In the genomic region with DNA sequence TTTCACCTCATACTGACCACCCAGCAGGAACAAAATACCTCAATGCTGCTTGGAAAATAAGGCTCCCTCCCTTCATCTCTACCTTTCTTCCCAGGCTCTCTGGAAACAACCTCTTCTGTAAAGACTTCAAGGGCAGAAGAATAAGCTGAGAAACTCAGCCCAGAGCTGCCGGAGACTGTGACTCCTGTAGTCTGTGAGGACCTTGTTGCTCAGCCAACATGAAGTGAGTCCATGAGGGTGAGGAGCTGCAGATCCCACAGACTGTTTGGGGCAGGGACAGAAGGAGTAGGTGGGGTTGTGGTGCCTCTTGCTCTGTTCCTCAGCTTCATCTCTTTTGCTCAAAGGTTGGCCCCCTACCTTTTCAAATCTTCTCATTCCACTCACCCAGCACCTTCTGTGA, we compare ENCODE assay signal across 18 cellular contexts. TPM values are rescaled to one million over a fixed set of nuclear protein-coding genes. Genes with fewer than 3 reads are reported as not detected.
DNase-seq lines count a peak whose midpoint lies in the region; ATAC-seq and TF ChIP-seq lines count a peak whose summit lies in the region.
"Had no signal": no experiment of that assay in that cellular context is flagged by ENCODE, and none has a peak within 500 bp of the region (broad histone marks: within the 10 kb centered on the region; RNA-seq: fewer than 3 reads in every experiment).

No MANE protein-coding gene starts in this region.

- peaks cover 7% of the 10 kb centered on the region for H3K4me1 Mint-ChIP-seq in activated T-helper 17 cell treated with anti-CD3 and anti-CD28 coated beads, Interleukin-2, amount 50 U/mL, for 72 hours
- H3K4me1 Mint-ChIP-seq in CD4-positive, alpha-beta T cell (ENCODE audit: low read depth): peaks cover 37% of the 10 kb centered on the region
- H3K4me1 Mint-ChIP-seq: GM23338 had no signal

- no peak overlapping the region for H3K4me3 Mint-ChIP-seq in activated T-helper 17 cell treated with anti-CD3 and anti-CD28 coated beads, Interleukin-2, amount 50 U/mL, for 72 hours
- no peak overlapping the region for H3K4me3 Mint-ChIP-seq in CD4-positive, alpha-beta T cell
- H3K4me3 Mint-ChIP-seq: CD8-positive, alpha-beta memory T cell; GM23338 had no signal

- CTCF ChIA-PET in CD4-positive, alpha-beta T cell (lab: Charles Lee): no interaction called here

- H2AFZ ChIP-seq in smooth muscle cell (ENCODE audit: low read depth): no peak overlapping the region
- H2AFZ ChIP-seq: GM23338 had no signal

- no peaks in the 10 kb centered on the region for H3K36me3 Mint-ChIP-seq in activated T-helper 17 cell treated with anti-CD3 and anti-CD28 coated beads, Interleukin-2, amount 50 U/mL, for 72 hours (ENCODE audit: low read depth)
- no peaks in the 10 kb centered on the region for H3K36me3 Mint-ChIP-seq in CD4-positive, alpha-beta T cell (ENCODE audit: low read depth)
- H3K36me3 Mint-ChIP-seq: CD8-positive, alpha-beta memory T cell had no signal

- intact Hi-C loops in posterior vena cava (cut with DNase I) (no loop called here), sciatic nerve (cut with DNase I) (no loop called here)
- intact Hi-C loops in CD4-positive, alpha-beta T cell (cut with DNase I, micrococcal nuclease): loop anchor here in 1 of 2 experiments (10.0 kb wide), 1 partner anchor 210 kb away; no protein-coding TSS in a partner anchor

- TF ChIP-seq CTCF in CD4-positive, alpha-beta T cell (IDR thresholded peaks at IDR 0.05): no peak
- no peak for TF ChIP-seq CTCF in smooth muscle cell (IDR thresholded peaks at IDR 0.05; ENCODE audit: borderline replicate concordance, insufficient read depth, poor library complexity, severe bottlenecking)

- H4K20me1 ChIP-seq in smooth muscle cell (ENCODE audit: low read depth): no peaks in the 10 kb centered on the region
- H4K20me1 ChIP-seq: BLaER1 had no signal

- H3K79me2 ChIP-seq in smooth muscle cell (ENCODE audit: low read depth): no peaks in the 10 kb centered on the region

- no peaks in the 10 kb centered on the region for H3K9me3 ChIP-seq in CD4-positive, alpha-beta T cell (ENCODE audit: control insufficient read depth, low read length)
- H3K9me3 ChIP-seq in smooth muscle cell (replicated peaks; ENCODE audit: low read depth): no peaks in the 10 kb centered on the region
- H3K9me3 ChIP-seq: BLaER1, Caco-2 had no signal

- H3K9me3 Mint-ChIP-seq in activated T-helper 17 cell treated with anti-CD3 and anti-CD28 coated beads, Interleukin-2, amount 50 U/mL, for 72 hours: peaks cover 4% of the 10 kb centered on the region
- H3K9me3 Mint-ChIP-seq in CD4-positive, alpha-beta T cell: no peaks in the 10 kb centered on the region
- H3K9me3 Mint-ChIP-seq: CD8-positive, alpha-beta memory T cell had no signal

- H3K27ac ChIP-seq in CD4-positive, alpha-beta T cell (ENCODE audit: low read depth, low read length): no peak overlapping the region
- no peak overlapping the region for H3K27ac ChIP-seq in smooth muscle cell (ENCODE audit: low read depth)
- H3K27ac ChIP-seq: BLaER1, HL-60 had no signal

- H3K27me3 ChIP-seq in CD4-positive, alpha-beta T cell (ENCODE audit: control insufficient read depth, insufficient read depth, low read length): no peaks in the 10 kb centered on the region
- H3K27me3 ChIP-seq in smooth muscle cell (ENCODE audit: low read depth): no peaks in the 10 kb centered on the region
- H3K27me3 ChIP-seq: BLaER1 had no signal

- H3K27ac Mint-ChIP-seq in activated T-helper 17 cell treated with anti-CD3 and anti-CD28 coated beads, Interleukin-2, amount 50 U/mL, for 72 hours: peak overlapping the region; percentile 29
- no peak overlapping the region for H3K27ac Mint-ChIP-seq in CD4-positive, alpha-beta T cell
- H3K27ac Mint-ChIP-seq: CD8-positive, alpha-beta memory T cell; GM23338 had no signal

- H3K4me1 ChIP-seq in smooth muscle cell (ENCODE audit: low read depth): no peaks in the 10 kb centered on the region
- H3K4me1 ChIP-seq: Caco-2 had no signal

- no peak for ATAC-seq in activated T-helper 17 cell treated with anti-CD3 and anti-CD28 coated beads, Interleukin-2, amount 50 U/mL, for 72 hours (replicated peaks)
- ATAC-seq in left lobe of liver: no peak
- ATAC-seq in CD4-positive, alpha-beta T cell (ENCODE audit: poor library complexity): no peak
- no peak for ATAC-seq in sciatic nerve

- whole genome bisulfite sequencing in smooth muscle cell (ENCODE audit: low lambda C conversion rate): 85% methylated on average over 1 of the region's 1 CpG

- peak; percentile 15 for DNase-seq in activated CD8-positive, alpha-beta memory T cell treated with anti-CD3 and anti-CD28 coated beads for 24 hours
- no peak for DNase-seq in activated CD8-positive, alpha-beta memory T cell treated with anti-CD3 and anti-CD28 coated beads, Interleukin-2, amount 50 U/mL, for 4 hours
- peak; percentile 29 for DNase-seq in left lobe of liver (ENCODE audit: low spot score)
- peak; percentile 36 for DNase-seq in posterior vena cava (ENCODE audit: low spot score)
- no peak for DNase-seq in CD4-positive, alpha-beta T cell
- DNase-seq in sciatic nerve (ENCODE audit: low spot score): no peak
- DNase-seq in smooth muscle cell (lab: John Stamatoyannopoulos, UW; ENCODE audit: unreplicated experiment): no peak
- DNase-seq: 8988T; CD8-positive, alpha-beta memory T cell; HCEC 1CT; IMR-90 had no signal

- H3K9ac ChIP-seq in smooth muscle cell (ENCODE audit: low read depth): no peak overlapping the region
- H3K9ac ChIP-seq: BLaER1 had no signal

- peaks cover 2% of the 10 kb centered on the region for H3K27me3 Mint-ChIP-seq in activated T-helper 17 cell treated with anti-CD3 and anti-CD28 coated beads, Interleukin-2, amount 50 U/mL, for 72 hours
- no peaks in the 10 kb centered on the region for H3K27me3 Mint-ChIP-seq in CD4-positive, alpha-beta T cell

- no peaks in the 10 kb centered on the region for H3K36me3 ChIP-seq in smooth muscle cell (ENCODE audit: low read depth)
- H3K36me3 ChIP-seq: BLaER1 had no signal

- H3K4me3 ChIP-seq in smooth muscle cell: no peak overlapping the region
- H3K4me3 ChIP-seq: BLaER1, GM23338 had no signal

- H3F3A ChIP-seq in smooth muscle cell (ENCODE audit: low read depth): no peaks in the 10 kb centered on the region

- no peak overlapping the region for H3K4me2 ChIP-seq in smooth muscle cell
- H3K4me2 ChIP-seq: GM23338 had no signal

- POLR2A ChIA-PET in CD4-positive, alpha-beta T cell (lab: Charles Lee): no interaction called here

RNA-seq across cellular contexts. Expression of a gene that starts 7.8 kb away (rescaled TPM):
- not detected for total RNA-seq in activated T-helper 17 cell treated with anti-CD3 and anti-CD28 coated beads, Interleukin-2, amount 50 U/mL, for 72 hours
- total RNA-seq in left lobe of liver (1.4 TPM), posterior vena cava (10 to 100 TPM in 1 of 2 donors, 1 to 10 TPM in 1; 6.2 to 11.7 TPM), sciatic nerve (5.3 TPM), smooth muscle cell (not detected in 2 replicates)
- total RNA-seq in CD4-positive, alpha-beta T cell: 1 to 10 TPM; 1.5 TPM
- polyA plus RNA-seq in smooth muscle cell: not detected in 2 replicates
- total RNA-seq: A673; Caco-2; CD8-positive, alpha-beta memory T cell; GM23338; IMR-90 had no signal
- polyA plus RNA-seq: AG04450; CD8-positive, alpha-beta memory T cell; GM23338; IMR-90 had no signal

RNA-seq across cellular contexts. Expression of a gene that starts 24.2 kb away (rescaled TPM):
- not detected for total RNA-seq in activated T-helper 17 cell treated with anti-CD3 and anti-CD28 coated beads, Interleukin-2, amount 50 U/mL, for 72 hours
- total RNA-seq in left lobe of liver: 1.7 TPM
- 10 to 100 TPM in 1 of 2 donors, 1 to 10 TPM in 1; 7.3 to 12.9 TPM for total RNA-seq in posterior vena cava
- 1 to 10 TPM; 1.3 to 1.5 TPM for total RNA-seq in CD4-positive, alpha-beta T cell
- total RNA-seq in sciatic nerve: 12.9 TPM
- total RNA-seq in smooth muscle cell: not detected in 2 replicates
- not detected in 2 replicates for polyA plus RNA-seq in smooth muscle cell
- total RNA-seq: A673, Caco-2, GM23338, IMR-90 had no signal
- polyA plus RNA-seq: AG04450; CD8-positive, alpha-beta memory T cell; GM23338; IMR-90 had no signal

RNA-seq across cellular contexts. Expression of a gene that starts 33.8 kb away (rescaled TPM):
- total RNA-seq in activated T-helper 17 cell treated with anti-CD3 and anti-CD28 coated beads, Interleukin-2, amount 50 U/mL, for 72 hours: not detected
- not detected for total RNA-seq in left lobe of liver
- total RNA-seq in posterior vena cava: under 1 TPM in 1 of 2 donors, not detected in 1; 0.57 TPM
- under 1 TPM; 0.47 to 0.52 TPM for total RNA-seq in CD4-positive, alpha-beta T cell
- 2.1 TPM for total RNA-seq in sciatic nerve
- total RNA-seq in smooth muscle cell: not detected in 2 replicates
- not detected in 2 replicates for polyA plus RNA-seq in smooth muscle cell
- total RNA-seq: A673; Caco-2; CD8-positive, alpha-beta memory T cell; GM23338; IMR-90 had no signal
- polyA plus RNA-seq: AG04450; CD8-positive, alpha-beta memory T cell; GM23338; IMR-90 had no signal

RNA-seq across cellular contexts. Expression of a gene that starts 48.1 kb away (rescaled TPM):
- not detected for total RNA-seq in activated T-helper 17 cell treated with anti-CD3 and anti-CD28 coated beads, Interleukin-2, amount 50 U/mL, for 72 hours
- total RNA-seq in left lobe of liver (8.7 TPM), posterior vena cava (10 to 100 TPM; 14.9 to 22.5 TPM), sciatic nerve (24.1 TPM), smooth muscle cell (not detected in 2 replicates)
- not detected for total RNA-seq in CD4-positive, alpha-beta T cell
- not detected in 2 replicates for polyA plus RNA-seq in smooth muscle cell
- total RNA-seq: A673, Caco-2, GM23338, IMR-90 had no signal
- polyA plus RNA-seq: AG04450; CD8-positive, alpha-beta memory T cell; GM23338; IMR-90 had no signal

RNA-seq across cellular contexts. Expression of a gene that starts 59.6 kb away (rescaled TPM):
- 10 to 100 TPM in 1 of 2 donors, 1 to 10 TPM in 1; 2.2 to 15.6 TPM for total RNA-seq in activated T-helper 17 cell treated with anti-CD3 and anti-CD28 coated beads, Interleukin-2, amount 50 U/mL, for 72 hours
- total RNA-seq in left lobe of liver (3.1 TPM), posterior vena cava (10 to 100 TPM; 18.3 to 42.2 TPM), sciatic nerve (44.7 TPM), smooth muscle cell (not detected in 2 replicates)
- total RNA-seq in CD4-positive, alpha-beta T cell: 10 to 100 TPM; 12.3 to 14.4 TPM
- polyA plus RNA-seq in smooth muscle cell: not detected in 2 replicates
- total RNA-seq: A673, Caco-2, IMR-90 had no signal
- polyA plus RNA-seq: AG04450, IMR-90 had no signal

Comparison
In these comparisons a context has a peak if more than half of its experiments do, and no peak if none do; other contexts are left out.
1. DNase-seq: peak in activated CD8-positive, alpha-beta memory T cell treated with anti-CD3 and anti-CD28 coated beads for 24 hours (single experiment), left lobe of liver (single experiment) and posterior vena cava (single experiment); none in activated CD8-positive, alpha-beta memory T cell treated with anti-CD3 and anti-CD28 coated beads, Interleukin-2, amount 50 U/mL, for 4 hours (single experiment), CD4-positive, alpha-beta T cell (0 of 10), sciatic nerve (single experiment) and smooth muscle cell (single experiment).